ENCODE assay signal across 8 cellular contexts in the genomic region with DNA sequence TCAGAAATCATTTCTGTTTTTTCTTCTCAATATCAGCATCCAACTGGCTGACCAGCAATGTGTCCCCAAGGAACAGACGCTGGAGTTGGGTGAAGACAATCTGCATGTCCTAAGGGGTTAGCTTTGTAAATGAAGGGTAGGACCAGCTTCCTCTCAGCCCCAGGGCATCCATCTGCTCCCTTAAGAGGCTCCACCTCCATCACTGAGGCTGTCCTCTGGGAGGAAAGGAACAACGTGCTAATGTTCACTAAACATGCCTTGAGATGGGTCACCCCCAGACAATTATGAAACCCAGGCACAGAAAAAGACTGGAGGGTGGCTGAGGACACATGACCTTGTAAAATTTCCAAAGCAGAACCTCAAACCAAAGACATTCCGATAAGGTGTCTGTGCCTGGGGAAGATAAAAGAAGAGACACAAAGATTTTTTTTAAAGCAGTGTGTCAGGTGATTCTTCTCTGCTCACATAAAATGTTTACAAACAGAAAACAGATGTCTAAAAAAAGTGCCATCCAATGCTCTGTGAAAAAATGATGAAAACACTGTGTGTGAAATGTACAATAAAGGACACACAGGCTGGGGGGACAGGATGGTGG. TPM values are rescaled to one million over a fixed set of nuclear protein-coding genes. Genes with fewer than 3 reads are reported as not detected.
DNase-seq lines count a peak whose midpoint lies in the region; ATAC-seq and TF ChIP-seq lines count a peak whose summit lies in the region.

No MANE protein-coding gene starts in this region.

- H2AFZ ChIP-seq in mammary epithelial cell (ENCODE audit: low read depth, low read length), result peak overlapping the region; percentile 99

- DNase-seq in AG20443 (ENCODE audit: low spot score), result peak; percentile 7
- no peak for DNase-seq in mammary epithelial cell
- peak; percentile 11 for DNase-seq in myocyte (ENCODE audit: low read depth)
- DNase-seq in NCI-H1105 (lab: John Stamatoyannopoulos, UW), result no peak
- DNase-seq in mucosa of gallbladder (ENCODE audit: low spot score), result no peak
- no peak for DNase-seq in ACHN

- peak overlapping the region; percentile 88 to 97 (median 96) for H3K4me3 ChIP-seq in mammary epithelial cell (replicated peaks in 1 of 3; ENCODE audit: insufficient read depth in 1 of 3, low read depth in 2 of 3, low read length in 3 of 3)

- WGBS in mammary epithelial cell (ENCODE audit: low coverage, missing lambda C conversion rate), result 62% methylated on average over 3 of the region's 3 CpGs

- H3K4me3 Mint-ChIP-seq in IgD-negative memory B cell, result peak overlapping the region; percentile 96 to 100 (median 98)

- peaks cover 8% of the 10 kb centered on the region for H3K4me1 ChIP-seq in mammary epithelial cell (ENCODE audit: insufficient read depth, low read length)

- TF ChIP-seq CTCF in mammary epithelial cell (conservative IDR thresholded peaks at IDR 0.05 in 1 of 2, IDR thresholded peaks at IDR 0.05 in 1 of 2; ENCODE audit: extremely low read depth in 1 of 2, insufficient read depth in 1 of 2, low read depth in 1 of 2, low read length in 2 of 2), result no peak

- no TSS peak for BruUV-seq in mammary epithelial cell (replicated peaks; lab: Mats Ljungman, UMichigan)

- peak overlapping the region; percentile 94 to 98 (median 97) for H3K27ac Mint-ChIP-seq in IgD-negative memory B cell

- H3K36me3 Mint-ChIP-seq in IgD-negative memory B cell, result peaks cover 6% of the 10 kb centered on the region

- intact Hi-C loops in mammary epithelial cell (cut with micrococcal nuclease), result loop anchor here (1.0 kb wide), 1 partner anchor 201 kb away; a partner anchor contains a TSS

- H3K36me3 ChIP-seq in mammary epithelial cell (ENCODE audit: insufficient read depth, low read length), result no peaks in the 10 kb centered on the region

- no peaks in the 10 kb centered on the region for H3K27me3 Mint-ChIP-seq in IgD-negative memory B cell

- H3K4me1 Mint-ChIP-seq in IgD-negative memory B cell, result peaks cover 43 to 54% (median 52%) of the 10 kb centered on the region in 3 donors

- H3K27ac ChIP-seq in mammary epithelial cell (ENCODE audit: insufficient read depth, low read depth, low read length), result peak overlapping the region; percentile 68

- peak overlapping the region; percentile 91 for H3K4me2 ChIP-seq in mammary epithelial cell (ENCODE audit: insufficient read depth, low read depth, low read length)

- dilution Hi-C loops in mammary epithelial cell (cut with HindIII; ENCODE audit: low sequenced_read_pairs), result no loop called here

- peaks cover 62% of the 10 kb centered on the region for H3K79me2 ChIP-seq in mammary epithelial cell (ENCODE audit: insufficient read depth, low read length)

- peaks cover 1% of the 10 kb centered on the region for H4K20me1 ChIP-seq in mammary epithelial cell (ENCODE audit: insufficient read depth, low read length)

- peaks cover 13% of the 10 kb centered on the region for H3K9me3 ChIP-seq in mammary epithelial cell (replicated peaks; ENCODE audit: insufficient read depth, low read length)

- H3K9me3 Mint-ChIP-seq in IgD-negative memory B cell, result no peaks in the 10 kb centered on the region

- in situ Hi-C loops in mammary epithelial cell (cut with MboI; ENCODE audit: low sequenced_read_pairs in 2 of 2), result no loop called here
- in situ Hi-C loops in ACHN (cut with HindIII; ENCODE audit: low pct_ligation_motif_present, low pct_unique_long_range_greater_than_20kb, low sequenced_read_pairs), result no loop called here

- CTCF ChIA-PET in mammary epithelial cell (lab: Charles Lee; ENCODE audit: low non-redundant PET), result no interaction called here

- no peak for ATAC-seq in activated CD4-positive, CD25-positive, alpha-beta regulatory T cell treated with anti-CD3 and anti-CD28 coated beads, Interleukin-2, amount 50 U/mL, for 24 hours

- no peaks in the 10 kb centered on the region for H3K27me3 ChIP-seq in mammary epithelial cell (ENCODE audit: insufficient read depth, low read length)

- peak overlapping the region; percentile 79 for H3K9ac ChIP-seq in mammary epithelial cell (ENCODE audit: insufficient read depth, low read length)

RNA-seq across cellular contexts. Expression of a gene that starts 37.6 kb away (rescaled TPM):
- polyA plus RNA-seq in IgD-negative memory B cell (4.2 TPM), mammary epithelial cell (3.2 TPM)
- total RNA-seq in mammary epithelial cell (10 to 100 TPM in 1 of 2 donors, 1 to 10 TPM in 1; 8.2 to 39.5 TPM), myocyte (19.5 and 24.4 TPM in 2 replicates), mucosa of gallbladder (34.2 TPM)
- not detected for polyA minus RNA-seq in mammary epithelial cell
- polyA plus RNA-seq in myocyte (2012), result 3.0 TPM

RNA-seq across cellular contexts. Expression of a gene that starts 46.5 kb away (rescaled TPM):
- not detected for polyA plus RNA-seq in IgD-negative memory B cell
- not detected for total RNA-seq in mammary epithelial cell
- not detected for polyA plus RNA-seq in mammary epithelial cell
- not detected for polyA minus RNA-seq in mammary epithelial cell
- total RNA-seq in myocyte, result not detected in 2 replicates
- not detected for polyA plus RNA-seq in myocyte (2012)
- not detected for total RNA-seq in mucosa of gallbladder

Comparison
In these comparisons a context has a peak if more than half of its experiments do, and no peak if none do; other contexts are left out.
1. DNase-seq: peak in AG20443 (single experiment) and myocyte (single experiment); none in mammary epithelial cell (single experiment), NCI-H1105 (single experiment), mucosa of gallbladder (single experiment) and ACHN (single experiment).